11 cellular contexts compared by ENCODE assay signal in the genomic region with DNA sequence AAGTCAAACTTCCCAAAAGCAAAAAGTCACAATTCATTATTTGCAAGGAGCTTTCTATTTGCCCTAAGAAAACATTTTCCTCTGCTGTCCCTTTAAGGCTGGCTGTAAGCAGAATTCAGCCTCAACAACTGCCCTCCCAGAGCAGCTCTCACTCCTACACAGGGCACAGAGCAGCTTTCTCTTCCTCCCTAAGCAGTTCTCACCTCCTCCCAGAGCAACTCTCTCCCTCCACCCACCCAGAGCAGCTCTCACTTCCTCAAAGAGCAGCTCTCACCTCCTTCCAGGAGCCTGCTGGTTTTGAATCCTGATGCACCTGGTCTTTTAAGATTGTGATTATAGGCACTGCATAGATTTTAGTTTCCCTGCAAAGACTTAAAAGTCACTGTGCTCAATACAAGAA.
DNase-seq lines count a peak whose midpoint lies in the region; ATAC-seq and TF ChIP-seq lines count a peak whose summit lies in the region.
"Had no signal": no experiment of that assay in that cellular context is flagged by ENCODE, and none has a peak within 500 bp of the region (broad histone marks: within the 10 kb centered on the region; RNA-seq: fewer than 3 reads in every experiment).

No MANE protein-coding gene starts in this region.

- H3K4me3 ChIP-seq in GM06990 (replicated peaks; ENCODE audit: low read depth, low read length) = no peak overlapping the region
- H3K4me3 ChIP-seq in coronary artery = no peak overlapping the region
- H3K4me3 ChIP-seq: gastroesophageal sphincter had no signal

- H3K27ac ChIP-seq in coronary artery = no peak overlapping the region
- H3K27ac ChIP-seq: gastroesophageal sphincter had no signal

- ATAC-seq in GM19438 (IDR thresholded peaks at IDR 0.05; ENCODE audit: low read depth, unreplicated experiment) = peak; percentile 91
- ATAC-seq in HG03039 (IDR thresholded peaks at IDR 0.05; ENCODE audit: unreplicated experiment) = peak; percentile 92
- ATAC-seq: gastroesophageal sphincter had no signal

- peaks cover 3% of the 10 kb centered on the region; the same call in 1 of the 2 replicates for H3K36me3 ChIP-seq in GM06990 (ENCODE audit: control insufficient read depth, insufficient read depth, low read length)

- TF ChIP-seq CTCF in GM06990 (IDR thresholded peaks at IDR 0.05; ENCODE audit: insufficient read depth, low read length, poor library complexity, severe bottlenecking) = no peak
- no peak for TF ChIP-seq CTCF in coronary artery (IDR thresholded peaks at IDR 0.05)

- H3K27me3 ChIP-seq in GM06990 (replicated peaks; ENCODE audit: control insufficient read depth, insufficient read depth, low read length) = no peaks in the 10 kb centered on the region
- H3K27me3 ChIP-seq: gastroesophageal sphincter had no signal

- peak; percentile 48 for DNase-seq in GM06990 (ENCODE audit: extremely low read depth, insufficient read length)
- DNase-seq in NOMO-1 treated with DMSO at 0.1 percent for 48 hours (lab: John Stamatoyannopoulos, UW; ENCODE audit: unreplicated experiment) = peak; percentile 16
- no peak for DNase-seq in putamen (ENCODE audit: low spot score)
- no peak for DNase-seq in cerebellar nuclear complex (lab: John Stamatoyannopoulos, UW)
- no peak for DNase-seq in coronary artery (ENCODE audit: low spot score)
- no peak for DNase-seq in NCI-H187 treated with DMSO at 0.1 percent for 48 hours (lab: John Stamatoyannopoulos, UW)
- DNase-seq: NCI-H1694, T1000 had no signal

Comparison
In these comparisons a context has a peak if more than half of its experiments do, and no peak if none do; other contexts are left out.
1. DNase-seq: peak in GM06990 (single experiment) and NOMO-1 treated with DMSO at 0.1 percent for 48 hours (single experiment); none in putamen (single experiment), cerebellar nuclear complex (0 of 2), coronary artery (single experiment) and NCI-H187 treated with DMSO at 0.1 percent for 48 hours (single experiment).